Comparison of ENCODE assay signal across 9 cellular contexts in genomic region chr14:67335781-67336180, GRCh38. TPM values are rescaled to one million over a fixed set of nuclear protein-coding genes. Genes with fewer than 3 reads are reported as not detected.
DNase-seq lines count a peak whose midpoint lies in the region; ATAC-seq and TF ChIP-seq lines count a peak whose summit lies in the region.
"Had no signal": no experiment of that assay in that cellular context is flagged by ENCODE, and none has a peak within 500 bp of the region (broad histone marks: within the 10 kb centered on the region; RNA-seq: fewer than 3 reads in every experiment).

No MANE protein-coding gene starts in this region.

- H3K9me3 Mint-ChIP-seq in stimulated activated naive CD8-positive, alpha-beta T cell treated with anti-CD3 and anti-CD28 coated beads, Interleukin-15, amount 100 ng/mL, for 72 hours: no peaks in the 10 kb centered on the region

- H3K27me3 Mint-ChIP-seq in stimulated activated naive CD8-positive, alpha-beta T cell treated with anti-CD3 and anti-CD28 coated beads, Interleukin-15, amount 100 ng/mL, for 72 hours: no peaks in the 10 kb centered on the region

- ATAC-seq in stimulated activated naive CD8-positive, alpha-beta T cell treated with anti-CD3 and anti-CD28 coated beads, Interleukin-15, Interleukin-2, amounts not matched to agents 100 U/mL and 50 U/mL, for 24 hours: no peak
- no peak for ATAC-seq in stimulated activated naive CD8-positive, alpha-beta T cell treated with anti-CD3 and anti-CD28 coated beads, Interleukin-15, amount 100 ng/mL, for 72 hours
- ATAC-seq in GM21717 (IDR thresholded peaks at IDR 0.05; ENCODE audit: unreplicated experiment): no peak
- ATAC-seq: body of pancreas had no signal

- H3K27ac ChIP-seq in testis: no peak overlapping the region
- H3K27ac ChIP-seq: body of pancreas had no signal

- no peaks in the 10 kb centered on the region for H3K4me1 ChIP-seq in testis
- H3K4me1 ChIP-seq: body of pancreas had no signal

- no peak overlapping the region for H3K4me3 Mint-ChIP-seq in stimulated activated naive CD8-positive, alpha-beta T cell treated with anti-CD3 and anti-CD28 coated beads, Interleukin-15, amount 100 ng/mL, for 72 hours

- H3K4me3 ChIP-seq in fibroblast of pulmonary artery (replicated peaks; ENCODE audit: low read depth, low read length) (no peak overlapping the region), testis (no peak overlapping the region)
- H3K4me3 ChIP-seq: body of pancreas had no signal

- TF ChIP-seq CTCF in fibroblast of pulmonary artery (IDR thresholded peaks at IDR 0.05; ENCODE audit: low read length, missing control alignments) (peak; percentile 45), testis (IDR thresholded peaks at IDR 0.05) (peak in 1 of 3 experiments; percentile 36)

- peak; percentile 12 for DNase-seq in stimulated activated naive CD8-positive, alpha-beta T cell treated with anti-CD3 and anti-CD28 coated beads, Interleukin-15, Interleukin-2, amounts not matched to agents 100 U/mL and 50 U/mL, for 24 hours
- no peak for DNase-seq in stimulated activated naive CD8-positive, alpha-beta T cell treated with anti-CD3 and anti-CD28 coated beads, Interleukin-15, amount 100 ng/mL, for 72 hours
- DNase-seq in RKO (ENCODE audit: low spot score) (peak; percentile 15), fibroblast of pulmonary artery (ENCODE audit: low read depth) (peak; percentile 47), AG08395 (ENCODE audit: low spot score) (no peak), testis (no peak)
- no peak for DNase-seq in activated T-cell treated with anti-CD3 and anti-CD28 coated beads, Interleukin-2, amount 50 U/mL, for 48 hours
- DNase-seq: body of pancreas had no signal

- WGBS in testis, 2 donors: 77 to 93% methylated on average over 2 of the region's 2 CpGs

- H3K27me3 ChIP-seq in testis: no peaks in the 10 kb centered on the region
- H3K27me3 ChIP-seq: body of pancreas had no signal

- intact Hi-C loops in testis (cut with DNase I; ENCODE audit: low total_unique reads): no loop called here

- no peaks in the 10 kb centered on the region for H3K4me1 Mint-ChIP-seq in stimulated activated naive CD8-positive, alpha-beta T cell treated with anti-CD3 and anti-CD28 coated beads, Interleukin-15, amount 100 ng/mL, for 72 hours

- no peaks in the 10 kb centered on the region for H3K9me3 ChIP-seq in testis
- H3K9me3 ChIP-seq: body of pancreas had no signal

- no peak for TF ChIP-seq POLR2A in testis (IDR thresholded peaks at IDR 0.05)

- no peak overlapping the region for H3K27ac Mint-ChIP-seq in stimulated activated naive CD8-positive, alpha-beta T cell treated with anti-CD3 and anti-CD28 coated beads, Interleukin-15, amount 100 ng/mL, for 72 hours

- H3K36me3 ChIP-seq in testis (ENCODE audit: low read depth, missing control alignments): no peaks in the 10 kb centered on the region

RNA-seq across cellular contexts. Expression of gene ATP6V1D, which starts 23.8 kb away (rescaled TPM):
- 100 to 1,000 TPM in 1 of 2 donors, 10 to 100 TPM in 1; 75.6 to 103 TPM for total RNA-seq in testis
- polyA plus RNA-seq in testis (ENCODE audit: insufficient read depth, low read depth, low replicate concordance): 68.0 TPM

RNA-seq across cellular contexts. Expression of gene EIF2S1, which starts 24.3 kb away (rescaled TPM):
- total RNA-seq in testis: 10 to 100 TPM; 82.1 to 83.9 TPM
- polyA plus RNA-seq in testis (ENCODE audit: insufficient read depth, low read depth, low replicate concordance): 158 TPM

Comparison
In these comparisons a context has a peak if more than half of its experiments do, and no peak if none do; other contexts are left out.
1. DNase-seq: peak in stimulated activated naive CD8-positive, alpha-beta T cell treated with anti-CD3 and anti-CD28 coated beads, Interleukin-15, Interleukin-2, amounts not matched to agents 100 U/mL and 50 U/mL, for 24 hours (single experiment), RKO (single experiment) and fibroblast of pulmonary artery (single experiment); none in stimulated activated naive CD8-positive, alpha-beta T cell treated with anti-CD3 and anti-CD28 coated beads, Interleukin-15, amount 100 ng/mL, for 72 hours (0 of 2), AG08395 (single experiment), testis (single experiment) and activated T-cell treated with anti-CD3 and anti-CD28 coated beads, Interleukin-2, amount 50 U/mL, for 48 hours (0 of 2).